Comparison of ENCODE assay signal across 1 cellular context in the genomic region with DNA sequence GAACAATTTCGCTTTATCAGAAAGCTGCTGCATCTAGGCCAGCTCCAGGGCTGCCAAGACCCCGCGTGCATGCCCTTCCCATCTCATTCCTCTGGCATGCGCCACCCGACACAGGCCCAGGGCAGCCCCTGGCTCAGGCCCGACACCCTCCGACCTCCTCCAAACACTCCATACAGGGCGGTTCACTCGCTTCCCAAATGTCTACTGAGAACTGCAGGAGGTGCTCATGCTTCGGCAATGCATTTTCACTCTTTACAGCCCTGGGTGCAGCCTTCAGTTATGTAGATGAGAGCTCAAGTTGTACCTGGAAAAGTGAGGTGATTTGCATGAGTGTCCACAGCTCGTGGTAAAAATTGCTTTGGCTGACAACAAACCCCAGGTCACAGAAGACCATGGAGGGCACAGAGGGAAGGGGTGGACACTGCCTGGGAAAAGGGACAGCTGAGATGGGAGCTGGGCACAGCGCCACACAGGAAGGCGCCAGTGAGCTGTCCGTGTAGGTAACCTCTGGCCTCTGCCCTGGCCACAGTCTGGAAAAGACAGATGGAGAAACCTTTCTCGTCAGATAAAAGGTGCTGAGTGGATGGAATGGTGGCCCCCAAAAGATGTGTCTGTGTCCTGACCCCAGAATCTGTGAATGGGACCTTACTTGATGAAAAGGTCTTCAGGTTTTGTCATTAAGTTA.
TF ChIP-seq lines count a peak whose summit lies in the region.

No MANE protein-coding gene starts in this region.

TF ChIP-seq in GM23338, 12 proteins besides CTCF, POLR2A, EP300 and RAD21:
- TF ChIP-seq, protein P1, sequence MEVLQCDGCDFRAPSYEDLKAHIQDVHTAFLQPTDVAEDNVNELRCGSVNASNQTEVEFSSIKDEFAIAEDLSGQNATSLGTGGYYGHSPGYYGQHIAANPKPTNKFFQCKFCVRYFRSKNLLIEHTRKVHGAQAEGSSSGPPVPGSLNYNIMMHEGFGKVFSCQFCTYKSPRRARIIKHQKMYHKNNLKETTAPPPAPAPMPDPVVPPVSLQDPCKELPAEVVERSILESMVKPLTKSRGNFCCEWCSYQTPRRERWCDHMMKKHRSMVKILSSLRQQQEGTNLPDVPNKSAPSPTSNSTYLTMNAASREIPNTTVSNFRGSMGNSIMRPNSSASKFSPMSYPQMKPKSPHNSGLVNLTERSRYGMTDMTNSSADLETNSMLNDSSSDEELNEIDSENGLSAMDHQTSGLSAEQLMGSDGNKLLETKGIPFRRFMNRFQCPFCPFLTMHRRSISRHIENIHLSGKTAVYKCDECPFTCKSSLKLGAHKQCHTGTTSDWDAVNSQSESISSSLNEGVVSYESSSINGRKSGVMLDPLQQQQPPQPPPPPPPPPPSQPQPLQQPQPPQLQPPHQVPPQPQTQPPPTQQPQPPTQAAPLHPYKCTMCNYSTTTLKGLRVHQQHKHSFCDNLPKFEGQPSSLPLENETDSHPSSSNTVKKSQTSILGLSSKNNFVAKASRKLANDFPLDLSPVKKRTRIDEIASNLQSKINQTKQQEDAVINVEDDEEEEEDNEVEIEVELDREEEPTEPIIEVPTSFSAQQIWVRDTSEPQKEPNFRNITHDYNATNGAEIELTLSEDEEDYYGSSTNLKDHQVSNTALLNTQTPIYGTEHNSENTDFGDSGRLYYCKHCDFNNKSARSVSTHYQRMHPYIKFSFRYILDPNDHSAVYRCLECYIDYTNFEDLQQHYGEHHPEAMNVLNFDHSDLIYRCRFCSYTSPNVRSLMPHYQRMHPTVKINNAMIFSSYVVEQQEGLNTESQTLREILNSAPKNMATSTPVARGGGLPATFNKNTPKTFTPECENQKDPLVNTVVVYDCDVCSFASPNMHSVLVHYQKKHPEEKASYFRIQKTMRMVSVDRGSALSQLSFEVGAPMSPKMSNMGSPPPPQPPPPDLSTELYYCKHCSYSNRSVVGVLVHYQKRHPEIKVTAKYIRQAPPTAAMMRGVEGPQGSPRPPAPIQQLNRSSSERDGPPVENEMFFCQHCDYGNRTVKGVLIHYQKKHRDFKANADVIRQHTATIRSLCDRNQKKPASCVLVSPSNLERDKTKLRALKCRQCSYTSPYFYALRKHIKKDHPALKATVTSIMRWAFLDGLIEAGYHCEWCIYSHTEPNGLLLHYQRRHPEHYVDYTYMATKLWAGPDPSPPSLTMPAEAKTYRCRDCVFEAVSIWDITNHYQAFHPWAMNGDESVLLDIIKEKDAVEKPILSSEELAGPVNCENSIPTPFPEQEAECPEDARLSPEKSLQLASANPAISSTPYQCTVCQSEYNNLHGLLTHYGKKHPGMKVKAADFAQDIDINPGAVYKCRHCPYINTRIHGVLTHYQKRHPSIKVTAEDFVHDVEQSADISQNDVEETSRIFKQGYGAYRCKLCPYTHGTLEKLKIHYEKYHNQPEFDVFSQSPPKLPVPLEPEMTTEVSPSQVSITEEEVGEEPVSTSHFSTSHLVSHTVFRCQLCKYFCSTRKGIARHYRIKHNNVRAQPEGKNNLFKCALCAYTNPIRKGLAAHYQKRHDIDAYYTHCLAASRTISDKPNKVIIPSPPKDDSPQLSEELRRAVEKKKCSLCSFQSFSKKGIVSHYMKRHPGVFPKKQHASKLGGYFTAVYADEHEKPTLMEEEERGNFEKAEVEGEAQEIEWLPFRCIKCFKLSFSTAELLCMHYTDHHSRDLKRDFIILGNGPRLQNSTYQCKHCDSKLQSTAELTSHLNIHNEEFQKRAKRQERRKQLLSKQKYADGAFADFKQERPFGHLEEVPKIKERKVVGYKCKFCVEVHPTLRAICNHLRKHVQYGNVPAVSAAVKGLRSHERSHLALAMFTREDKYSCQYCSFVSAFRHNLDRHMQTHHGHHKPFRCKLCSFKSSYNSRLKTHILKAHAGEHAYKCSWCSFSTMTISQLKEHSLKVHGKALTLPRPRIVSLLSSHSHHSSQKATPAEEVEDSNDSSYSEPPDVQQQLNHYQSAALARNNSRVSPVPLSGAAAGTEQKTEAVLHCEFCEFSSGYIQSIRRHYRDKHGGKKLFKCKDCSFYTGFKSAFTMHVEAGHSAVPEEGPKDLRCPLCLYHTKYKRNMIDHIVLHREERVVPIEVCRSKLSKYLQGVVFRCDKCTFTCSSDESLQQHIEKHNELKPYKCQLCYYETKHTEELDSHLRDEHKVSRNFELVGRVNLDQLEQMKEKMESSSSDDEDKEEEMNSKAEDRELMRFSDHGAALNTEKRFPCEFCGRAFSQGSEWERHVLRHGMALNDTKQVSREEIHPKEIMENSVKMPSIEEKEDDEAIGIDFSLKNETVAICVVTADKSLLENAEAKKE (CRISPR knock-in tag; IDR thresholded peaks at IDR 0.05): no peak
- TF ChIP-seq NANOG (IDR thresholded peaks at IDR 0.05; ENCODE audit: borderline replicate concordance): no peak
